21 cellular contexts compared by ENCODE assay signal in the genomic region with DNA sequence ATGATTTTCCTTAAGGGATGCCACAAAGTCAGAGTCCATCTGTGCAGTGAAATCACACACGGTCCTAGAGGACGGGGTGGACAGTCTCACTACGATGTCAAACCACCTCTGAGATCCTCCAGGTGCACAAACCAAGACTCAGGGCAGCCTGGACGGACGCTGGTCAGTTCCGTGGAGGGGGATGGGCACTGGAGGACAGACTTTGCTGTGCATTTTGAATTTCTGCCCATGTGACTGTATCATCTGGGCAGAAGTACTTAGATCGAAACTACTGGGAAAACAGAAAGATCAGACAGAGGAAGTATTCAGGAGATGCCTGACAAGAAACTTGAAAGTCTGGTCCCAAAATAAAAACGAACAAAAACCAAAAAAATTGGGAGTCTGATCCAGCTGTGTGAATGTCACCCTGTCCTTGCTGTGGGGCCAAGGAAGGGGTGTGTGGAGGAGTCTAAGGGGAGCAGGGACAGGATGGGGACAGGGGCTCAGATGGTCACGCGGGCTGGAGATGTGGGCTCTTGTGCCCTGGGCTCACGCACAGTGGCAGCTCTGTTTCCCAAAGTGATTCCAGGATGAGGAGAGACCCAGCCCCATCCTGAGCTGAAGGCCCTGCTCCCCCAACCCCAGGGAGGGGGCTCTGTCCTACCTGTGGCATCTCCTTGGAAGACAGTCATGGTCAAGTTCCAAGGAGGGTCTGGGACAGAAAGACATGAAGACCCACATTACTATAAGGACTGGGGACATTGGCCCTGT. TPM values are rescaled to one million over a fixed set of nuclear protein-coding genes. Genes with fewer than 3 reads are reported as not detected.
DNase-seq lines count a peak whose midpoint lies in the region; ATAC-seq, FAIRE-seq and TF ChIP-seq lines count a peak whose summit lies in the region.
"Had no signal": no experiment of that assay in that cellular context is flagged by ENCODE, and none has a peak within 500 bp of the region (broad histone marks: within the 10 kb centered on the region; RNA-seq: fewer than 3 reads in every experiment).

No MANE protein-coding gene starts in this region.

- intact Hi-C loops in dendritic cell treated with granulocyte-macrophage colony-stimulating factor and Interleukin-4, amounts not matched to agents 40 ng/mL and 50 ng/mL, for 4 days (cut with micrococcal nuclease) = no loop called here

- TF ChIP-seq CTCF in osteocyte (IDR thresholded peaks at IDR 0.05) (no peak), type B pancreatic cell (conservative IDR thresholded peaks at IDR 0.05) (no peak)

- H3K27me3 Mint-ChIP-seq in dendritic cell treated with granulocyte-macrophage colony-stimulating factor and Interleukin-4, amounts not matched to agents 40 ng/mL and 50 ng/mL, for 4 days = peaks cover 31% of the 10 kb centered on the region
- no peaks in the 10 kb centered on the region for H3K27me3 Mint-ChIP-seq in osteocyte (ENCODE audit: unreplicated experiment)
- H3K27me3 Mint-ChIP-seq in type B pancreatic cell = peaks cover 19% of the 10 kb centered on the region

- peak overlapping the region; percentile 80 for H3K27ac Mint-ChIP-seq in dendritic cell treated with granulocyte-macrophage colony-stimulating factor and Interleukin-4, amounts not matched to agents 40 ng/mL and 50 ng/mL, for 4 days
- H3K27ac Mint-ChIP-seq in osteocyte (ENCODE audit: unreplicated experiment) (no peak overlapping the region), type B pancreatic cell (no peak overlapping the region)
- H3K27ac Mint-ChIP-seq: HFFc6 had no signal

- no peak for FAIRE-seq in RCC 7860 (lab: Jason Lieb, UNC)

- DNase-seq in activated CD8-positive, alpha-beta memory T cell treated with anti-CD3 and anti-CD28 coated beads for 24 hours = peak; percentile 46
- no peak for DNase-seq in activated CD8-positive, alpha-beta memory T cell treated with anti-CD3 and anti-CD28 coated beads, Interleukin-2, amount 50 U/mL, for 4 hours
- peak; percentile 71 for DNase-seq in osteocyte (ENCODE audit: extremely low spot score, unreplicated experiment)
- DNase-seq in type B pancreatic cell (ENCODE audit: extremely low spot score, unreplicated experiment) = peak; percentile 34
- DNase-seq in RCC 7860 (ENCODE audit: low spot score) = no peak
- DNase-seq in RPMI8226 = no peak
- DNase-seq: DMS 273 treated with DMSO at 0.1 percent for 48 hours, HFFc6, KG1, NCI-H1417, NCI-H1930, NCI-H2171 treated with DMSO at 0.1 percent for 48 hours, NCI-H774, SJCRH30 had no signal

- no peaks in the 10 kb centered on the region for H3K9me3 Mint-ChIP-seq in dendritic cell treated with granulocyte-macrophage colony-stimulating factor and Interleukin-4, amounts not matched to agents 40 ng/mL and 50 ng/mL, for 4 days
- peaks cover 16% of the 10 kb centered on the region for H3K9me3 Mint-ChIP-seq in osteocyte (ENCODE audit: unreplicated experiment)
- no peaks in the 10 kb centered on the region for H3K9me3 Mint-ChIP-seq in type B pancreatic cell

- peaks cover 52% of the 10 kb centered on the region for H3K4me1 Mint-ChIP-seq in dendritic cell treated with granulocyte-macrophage colony-stimulating factor and Interleukin-4, amounts not matched to agents 40 ng/mL and 50 ng/mL, for 4 days (ENCODE audit: low read depth)
- no peaks in the 10 kb centered on the region for H3K4me1 Mint-ChIP-seq in osteocyte (ENCODE audit: unreplicated experiment)
- no peaks in the 10 kb centered on the region for H3K4me1 Mint-ChIP-seq in type B pancreatic cell (ENCODE audit: unreplicated experiment)

- H3K36me3 Mint-ChIP-seq in dendritic cell treated with granulocyte-macrophage colony-stimulating factor and Interleukin-4, amounts not matched to agents 40 ng/mL and 50 ng/mL, for 4 days (ENCODE audit: low read depth) = no peaks in the 10 kb centered on the region
- H3K36me3 Mint-ChIP-seq in osteocyte (ENCODE audit: unreplicated experiment) = no peaks in the 10 kb centered on the region
- H3K36me3 Mint-ChIP-seq in type B pancreatic cell = no peaks in the 10 kb centered on the region

- H3K4me3 Mint-ChIP-seq in dendritic cell treated with granulocyte-macrophage colony-stimulating factor and Interleukin-4, amounts not matched to agents 40 ng/mL and 50 ng/mL, for 4 days = peak overlapping the region; percentile 44
- no peak overlapping the region for H3K4me3 Mint-ChIP-seq in osteocyte (ENCODE audit: unreplicated experiment)
- no peak overlapping the region for H3K4me3 Mint-ChIP-seq in type B pancreatic cell
- H3K4me3 Mint-ChIP-seq: HFFc6 had no signal

- no peak for ATAC-seq in HG03039 (IDR thresholded peaks at IDR 0.05; ENCODE audit: unreplicated experiment)

RNA-seq across cellular contexts. Expression of a gene that starts 1.5 kb away (rescaled TPM):
- not detected in 2 replicates for total RNA-seq in osteocyte
- not detected in 2 replicates for total RNA-seq in type B pancreatic cell (ENCODE audit: low replicate concordance)
- total RNA-seq: A172, H4, HFFc6, MCF 10A, NCI-H460, RPMI7951, SJCRH30 had no signal

RNA-seq across cellular contexts. Expression of a gene that starts 21.6 kb away (rescaled TPM):
- total RNA-seq in osteocyte (not detected in 2 replicates), type B pancreatic cell (ENCODE audit: low replicate concordance) (0.19 TPM in 1 of 2 replicates, not detected in the other)
- total RNA-seq: A172, H4, HFFc6, MCF 10A, NCI-H460, RPMI7951, SJCRH30 had no signal

RNA-seq across cellular contexts. Expression of a gene that starts 39.3 kb away (rescaled TPM):
- not detected in 2 replicates for total RNA-seq in osteocyte
- not detected in 2 replicates for total RNA-seq in type B pancreatic cell (ENCODE audit: low replicate concordance)
- total RNA-seq: A172, H4, HFFc6, MCF 10A, NCI-H460, RPMI7951, SJCRH30 had no signal

RNA-seq across cellular contexts. Expression of a gene that starts 44.9 kb away (rescaled TPM):
- total RNA-seq in osteocyte (not detected in 2 replicates), type B pancreatic cell (ENCODE audit: low replicate concordance) (not detected in 2 replicates)
- total RNA-seq: A172, H4, HFFc6, MCF 10A, NCI-H460, RPMI7951, SJCRH30 had no signal

Comparison
In these comparisons a context has a peak if more than half of its experiments do, and no peak if none do; other contexts are left out.
1. DNase-seq: peak in activated CD8-positive, alpha-beta memory T cell treated with anti-CD3 and anti-CD28 coated beads for 24 hours (single experiment), osteocyte (single experiment) and type B pancreatic cell (single experiment); none in activated CD8-positive, alpha-beta memory T cell treated with anti-CD3 and anti-CD28 coated beads, Interleukin-2, amount 50 U/mL, for 4 hours (single experiment), RCC 7860 (single experiment) and RPMI8226 (single experiment).